10 cellular contexts compared by ENCODE assay signal in the genomic region with DNA sequence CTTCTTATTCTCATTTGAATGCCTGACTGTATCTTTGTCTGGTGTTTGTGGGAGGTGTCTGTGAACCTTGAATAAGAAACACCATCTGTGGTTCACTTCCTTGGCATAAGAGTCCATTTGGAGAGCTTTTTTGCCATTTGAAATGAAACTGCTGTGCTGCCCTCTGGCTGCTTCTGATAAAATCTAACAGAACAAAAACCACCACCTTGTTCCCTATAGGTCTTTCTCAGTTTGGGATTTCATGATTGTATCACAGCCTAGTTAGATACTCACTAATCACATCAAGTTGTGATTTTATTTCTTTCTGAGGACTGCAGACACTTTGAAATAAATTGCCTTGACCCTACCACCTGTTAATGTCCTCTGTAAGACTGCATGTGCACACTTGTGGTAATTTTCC.
DNase-seq lines count a peak whose midpoint lies in the region; TF ChIP-seq lines count a peak whose summit lies in the region.
"Had no signal": no experiment of that assay in that cellular context is flagged by ENCODE, and none has a peak within 500 bp of the region (broad histone marks: within the 10 kb centered on the region; RNA-seq: fewer than 3 reads in every experiment).

No MANE protein-coding gene starts in this region.

- peaks cover 0 to 13% (median 5%) of the 10 kb centered on the region in 6 donors for H3K9me3 Mint-ChIP-seq in immature natural killer cell
- H3K9me3 Mint-ChIP-seq: activated B cell treated with CpG ODN at 0.5 μM for 24 hours had no signal

- H3K4me3 Mint-ChIP-seq in immature natural killer cell = no peak overlapping the region
- H3K4me3 Mint-ChIP-seq: activated B cell treated with CpG ODN at 0.5 μM for 24 hours had no signal

- no peak overlapping the region for H3K4me3 ChIP-seq in epithelial cell of esophagus (ENCODE audit: low read length)

- TF ChIP-seq CTCF in LNCAP (IDR thresholded peaks at IDR 0.05) (peak; percentile 46; the same call in 1 of the 2 replicates), epithelial cell of esophagus (IDR thresholded peaks at IDR 0.05; ENCODE audit: insufficient read depth, low read depth, low read length, missing control alignments) (peak; percentile 59)

- H3K27ac Mint-ChIP-seq in immature natural killer cell = no peak overlapping the region
- H3K27ac Mint-ChIP-seq: activated B cell treated with CpG ODN at 0.5 μM for 24 hours had no signal

- no peaks in the 10 kb centered on the region for H3K4me1 Mint-ChIP-seq in immature natural killer cell
- H3K4me1 Mint-ChIP-seq: activated B cell treated with CpG ODN at 0.5 μM for 24 hours had no signal

- no peaks in the 10 kb centered on the region for H3K27me3 Mint-ChIP-seq in immature natural killer cell (ENCODE audit: low read depth in 3 of 3)

- DNase-seq in DMS53 (lab: John Stamatoyannopoulos, UW) (peak; percentile 38), epithelial cell of esophagus (ENCODE audit: low read depth) (peak; percentile 51), non-pigmented ciliary epithelial cell (ENCODE audit: low read depth) (peak; percentile 11), AML-193 (lab: John Stamatoyannopoulos, UW) (no peak), NOMO-1 treated with DMSO at 0.1 percent for 48 hours (lab: John Stamatoyannopoulos, UW; ENCODE audit: unreplicated experiment) (no peak), immature natural killer cell (no peak)
- DNase-seq in stimulated activated CD8-positive, alpha-beta memory T cell treated with anti-CD3 and anti-CD28 coated beads, Interleukin-4, amount 100 ng/mL, for 48 hours = no peak
- DNase-seq: activated B cell treated with CpG ODN at 0.5 μM for 24 hours, NCI-H1930 had no signal

- no peaks in the 10 kb centered on the region for H3K36me3 Mint-ChIP-seq in immature natural killer cell

Comparison
In these comparisons a context has a peak if more than half of its experiments do, and no peak if none do; other contexts are left out.
1. DNase-seq: peak in DMS53 (single experiment), epithelial cell of esophagus (single experiment) and non-pigmented ciliary epithelial cell (single experiment); none in AML-193 (0 of 2), stimulated activated CD8-positive, alpha-beta memory T cell treated with anti-CD3 and anti-CD28 coated beads, Interleukin-4, amount 100 ng/mL, for 48 hours (single experiment), NOMO-1 treated with DMSO at 0.1 percent for 48 hours (single experiment) and immature natural killer cell (0 of 3).